ENCODE assay signal across 1 cellular context in genomic region chr21:42009831-42010506, GRCh38.
TF ChIP-seq lines count a peak whose summit lies in the region.

TSS of gene ZBTB21 (minus strand) at chr21:42010360. CDS start at chr21:41994095, 16,265 bp downstream.

TF ChIP-seq in K562, 482 proteins besides CTCF, POLR2A, EP300 and RAD21 (continued from another document and continues in another):
- TF ChIP-seq PBX2 (CRISPR knock-in tag; IDR thresholded peaks at IDR 0.05; ENCODE audit: low read depth) (no peak), PBX2 (tag; conservative IDR thresholded peaks at IDR 0.05; ENCODE audit: low read depth) (no peak), ZNF398 (CRISPR knock-in tag; IDR thresholded peaks at IDR 0.05) (no peak), ZBTB43 (CRISPR knock-in tag; IDR thresholded peaks at IDR 0.05) (no peak), SRF (CRISPR knock-in tag; IDR thresholded peaks at IDR 0.05) (0 out of 4 replicates have a peak, but pooled peaks of 1 of the 2 experiments have one; percentile 31), GABPB1 (CRISPR knock-in tag; IDR thresholded peaks at IDR 0.05) (0 out of 2 replicates have a peak, but pooled peaks have one; percentile 12), ZNF79 (CRISPR knock-in tag; IDR thresholded peaks at IDR 0.05; ENCODE audit: low read depth) (no peak), TCF15 (CRISPR knock-in tag; IDR thresholded peaks at IDR 0.05) (no peak), CLOCK (CRISPR knock-in tag; IDR thresholded peaks at IDR 0.05; ENCODE audit: borderline replicate concordance) (no peak), FOXP1 (CRISPR knock-in tag; IDR thresholded peaks at IDR 0.05) (no peak), SREBF2 (CRISPR knock-in tag; IDR thresholded peaks at IDR 0.05) (no peak), ZNF347 (CRISPR knock-in tag; IDR thresholded peaks at IDR 0.05; ENCODE audit: low read depth) (no peak), KDM2B (CRISPR knock-in tag; IDR thresholded peaks at IDR 0.05) (no peak; the same call in 1 of the 2 replicates), SPI1 (IDR thresholded peaks at IDR 0.05; ENCODE audit: borderline replicate concordance, low read depth, low read length) (no peak), IFI16 (CRISPR knock-in tag; IDR thresholded peaks at IDR 0.05) (no peak), ZZZ3 (IDR thresholded peaks at IDR 0.05) (no peak), ZBTB40 (IDR thresholded peaks at IDR 0.05) (no peak), ZBTB40 (CRISPR knock-in tag; IDR thresholded peaks at IDR 0.05) (no peak), HDAC8 (tag; IDR thresholded peaks at IDR 0.05) (no peak), ZNF668 (CRISPR knock-in tag; IDR thresholded peaks at IDR 0.05) (no peak), NONO (IDR thresholded peaks at IDR 0.05; ENCODE audit: low read depth in 2 of 2, low read length in 1 of 2) (no peak), EWSR1 (IDR thresholded peaks at IDR 0.05; ENCODE audit: borderline replicate concordance, low read depth, partially characterized antibody) (no peak), RB1 (IDR thresholded peaks at IDR 0.05; ENCODE audit: low read depth) (peak; percentile 33), KLF13 (tag; IDR thresholded peaks at IDR 0.05; ENCODE audit: borderline replicate concordance, low read depth) (no peak), SNIP1 (IDR thresholded peaks at IDR 0.05; ENCODE audit: low read depth) (peak; percentile 44; the same call in 1 of the 2 replicates), CBX5 (IDR thresholded peaks at IDR 0.05; ENCODE audit: borderline replicate concordance, low read depth) (no peak), ZNF174 (CRISPR knock-in tag; IDR thresholded peaks at IDR 0.05) (no peak), RBM34 (IDR thresholded peaks at IDR 0.05; ENCODE audit: borderline replicate concordance, insufficient read depth, low read length) (no peak)
- TF ChIP-seq, protein P1, sequence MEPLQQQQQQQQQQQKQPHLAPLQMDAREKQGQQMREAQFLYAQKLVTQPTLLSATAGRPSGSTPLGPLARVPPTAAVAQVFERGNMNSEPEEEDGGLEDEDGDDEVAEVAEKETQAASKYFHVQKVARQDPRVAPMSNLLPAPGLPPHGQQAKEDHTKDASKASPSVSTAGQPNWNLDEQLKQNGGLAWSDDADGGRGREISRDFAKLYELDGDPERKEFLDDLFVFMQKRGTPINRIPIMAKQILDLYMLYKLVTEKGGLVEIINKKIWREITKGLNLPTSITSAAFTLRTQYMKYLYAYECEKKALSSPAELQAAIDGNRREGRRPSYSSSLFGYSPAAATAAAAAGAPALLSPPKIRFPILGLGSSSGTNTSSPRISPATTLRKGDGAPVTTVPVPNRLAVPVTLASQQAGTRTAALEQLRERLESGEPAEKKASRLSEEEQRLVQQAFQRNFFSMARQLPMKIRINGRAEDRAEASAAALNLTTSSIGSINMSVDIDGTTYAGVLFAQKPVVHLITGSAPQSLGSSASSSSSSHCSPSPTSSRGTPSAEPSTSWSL (CRISPR knock-in tag; IDR thresholded peaks at IDR 0.05; ENCODE audit: borderline replicate concordance) = no peak
- TF ChIP-seq, protein P2, sequence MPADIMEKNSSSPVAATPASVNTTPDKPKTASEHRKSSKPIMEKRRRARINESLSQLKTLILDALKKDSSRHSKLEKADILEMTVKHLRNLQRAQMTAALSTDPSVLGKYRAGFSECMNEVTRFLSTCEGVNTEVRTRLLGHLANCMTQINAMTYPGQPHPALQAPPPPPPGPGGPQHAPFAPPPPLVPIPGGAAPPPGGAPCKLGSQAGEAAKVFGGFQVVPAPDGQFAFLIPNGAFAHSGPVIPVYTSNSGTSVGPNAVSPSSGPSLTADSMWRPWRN (IDR thresholded peaks at IDR 0.05; ENCODE audit: low read depth) = no peak
- TF ChIP-seq, protein P3, sequence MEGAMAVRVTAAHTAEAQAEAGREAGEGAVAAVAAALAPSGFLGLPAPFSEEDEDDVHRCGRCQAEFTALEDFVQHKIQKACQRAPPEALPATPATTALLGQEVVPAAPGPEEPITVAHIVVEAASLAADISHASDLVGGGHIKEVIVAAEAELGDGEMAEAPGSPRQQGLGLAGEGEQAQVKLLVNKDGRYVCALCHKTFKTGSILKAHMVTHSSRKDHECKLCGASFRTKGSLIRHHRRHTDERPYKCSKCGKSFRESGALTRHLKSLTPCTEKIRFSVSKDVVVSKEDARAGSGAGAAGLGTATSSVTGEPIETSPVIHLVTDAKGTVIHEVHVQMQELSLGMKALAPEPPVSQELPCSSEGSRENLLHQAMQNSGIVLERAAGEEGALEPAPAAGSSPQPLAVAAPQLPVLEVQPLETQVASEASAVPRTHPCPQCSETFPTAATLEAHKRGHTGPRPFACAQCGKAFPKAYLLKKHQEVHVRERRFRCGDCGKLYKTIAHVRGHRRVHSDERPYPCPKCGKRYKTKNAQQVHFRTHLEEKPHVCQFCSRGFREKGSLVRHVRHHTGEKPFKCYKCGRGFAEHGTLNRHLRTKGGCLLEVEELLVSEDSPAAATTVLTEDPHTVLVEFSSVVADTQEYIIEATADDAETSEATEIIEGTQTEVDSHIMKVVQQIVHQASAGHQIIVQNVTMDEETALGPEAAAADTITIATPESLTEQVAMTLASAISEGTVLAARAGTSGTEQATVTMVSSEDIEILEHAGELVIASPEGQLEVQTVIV (CRISPR knock-in tag; IDR thresholded peaks at IDR 0.05; ENCODE audit: borderline replicate concordance) = no peak
- TF ChIP-seq, protein P4, sequence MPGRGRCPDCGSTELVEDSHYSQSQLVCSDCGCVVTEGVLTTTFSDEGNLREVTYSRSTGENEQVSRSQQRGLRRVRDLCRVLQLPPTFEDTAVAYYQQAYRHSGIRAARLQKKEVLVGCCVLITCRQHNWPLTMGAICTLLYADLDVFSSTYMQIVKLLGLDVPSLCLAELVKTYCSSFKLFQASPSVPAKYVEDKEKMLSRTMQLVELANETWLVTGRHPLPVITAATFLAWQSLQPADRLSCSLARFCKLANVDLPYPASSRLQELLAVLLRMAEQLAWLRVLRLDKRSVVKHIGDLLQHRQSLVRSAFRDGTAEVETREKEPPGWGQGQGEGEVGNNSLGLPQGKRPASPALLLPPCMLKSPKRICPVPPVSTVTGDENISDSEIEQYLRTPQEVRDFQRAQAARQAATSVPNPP (IDR thresholded peaks at IDR 0.05; ENCODE audit: borderline replicate concordance, insufficient read depth, insufficient read length) = no peak
